ENCODE assay signal across 8 cellular contexts in the genomic region with DNA sequence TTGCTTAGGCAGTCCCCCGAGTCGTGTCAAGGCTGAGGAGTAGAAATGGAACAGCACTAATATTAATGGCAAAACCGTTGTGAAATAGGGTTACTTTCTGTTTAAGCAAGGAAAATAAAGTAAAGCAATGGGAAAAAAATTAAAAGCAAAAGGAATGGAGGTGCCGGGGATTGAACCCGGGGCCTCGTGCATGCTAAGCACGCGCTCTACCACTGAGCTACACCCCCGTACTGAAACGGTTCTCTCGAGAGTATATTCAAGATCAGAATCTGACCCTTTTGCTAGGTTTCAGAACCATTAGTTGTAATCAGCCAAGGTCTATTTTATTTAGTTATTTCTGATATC.
DNase-seq lines count a peak whose midpoint lies in the region; ATAC-seq and TF ChIP-seq lines count a peak whose summit lies in the region.

No MANE protein-coding gene starts in this region.

- H3F3A ChIP-seq in MM.1S (ENCODE audit: insufficient read depth, low read length) (peaks cover 8% of the 10 kb centered on the region), SU-DHL-6 (ENCODE audit: insufficient read depth) (peaks cover 15% of the 10 kb centered on the region)

- H3K36me3 ChIP-seq in MM.1S (replicated peaks; ENCODE audit: insufficient read depth, low read length) (no peaks in the 10 kb centered on the region), SU-DHL-6 (ENCODE audit: low read length) (no peaks in the 10 kb centered on the region), aorta (ENCODE audit: control insufficient read depth in 1 of 2, insufficient read depth in 2 of 2, low read length in 1 of 2) (no peaks in the 10 kb centered on the region)

- H3K79me2 ChIP-seq in MM.1S (ENCODE audit: low read length) (no peaks in the 10 kb centered on the region), SU-DHL-6 (ENCODE audit: insufficient read depth, low read length) (no peaks in the 10 kb centered on the region)

- peaks cover 26% of the 10 kb centered on the region for H3K27me3 Mint-ChIP-seq in progenitor cell of endocrine pancreas

- H3K9me3 ChIP-seq in MM.1S (replicated peaks; ENCODE audit: insufficient read depth, low read length): no peaks in the 10 kb centered on the region
- no peaks in the 10 kb centered on the region for H3K9me3 ChIP-seq in SU-DHL-6 (ENCODE audit: insufficient read depth, low read length)
- no peaks in the 10 kb centered on the region for H3K9me3 ChIP-seq in aorta (ENCODE audit: control insufficient read depth, low read length)

- intact Hi-C loops in left cardiac atrium (cut with DNase I): loop anchor here (5.0 to 10.0 kb wide), 6 partner anchors 59 to 754 kb away; no protein-coding TSS in a partner anchor
- intact Hi-C loops in aorta (cut with DNase I): loop anchor here (2.0 to 10.0 kb wide), 3 partner anchors 103 to 179 kb away; no protein-coding TSS in a partner anchor

- peak overlapping the region; percentile 94 for H3K4me3 Mint-ChIP-seq in progenitor cell of endocrine pancreas (ENCODE audit: low read depth)

- no peak for TF ChIP-seq CTCF in MM.1S (IDR thresholded peaks at IDR 0.05; ENCODE audit: low read length)
- TF ChIP-seq CTCF in SU-DHL-6 (IDR thresholded peaks at IDR 0.05; ENCODE audit: insufficient read depth, low read length, poor library complexity, severe bottlenecking): no peak
- TF ChIP-seq CTCF in progenitor cell of endocrine pancreas (IDR thresholded peaks at IDR 0.05; ENCODE audit: unreplicated experiment): no peak

- no peaks in the 10 kb centered on the region for H3K36me3 Mint-ChIP-seq in progenitor cell of endocrine pancreas (ENCODE audit: insufficient read depth)

- peak overlapping the region; percentile 82 for H3K4me3 ChIP-seq in MM.1S (ENCODE audit: low read length)
- peak overlapping the region; percentile 72 for H3K4me3 ChIP-seq in SU-DHL-6 (ENCODE audit: insufficient read depth, low read length, poor library complexity, severe bottlenecking)
- H3K4me3 ChIP-seq in aorta (ENCODE audit: low read length in 2 of 2): peak overlapping the region; percentile 54 to 61

- H3K27ac ChIP-seq in MM.1S (ENCODE audit: low read length) (peak overlapping the region; percentile 57; the same call in 1 of the 2 replicates), SU-DHL-6 (ENCODE audit: low read depth, low read length) (peak overlapping the region; percentile 60), aorta (ENCODE audit: low read depth in 1 of 2, low read length in 2 of 2) (no peak overlapping the region)

- no peaks in the 10 kb centered on the region for H4K20me1 ChIP-seq in MM.1S (ENCODE audit: insufficient read depth, low read length)
- H4K20me1 ChIP-seq in SU-DHL-6 (ENCODE audit: low read depth, low read length): no peaks in the 10 kb centered on the region

- H3K4me1 ChIP-seq in MM.1S (ENCODE audit: low read length): no peaks in the 10 kb centered on the region
- H3K4me1 ChIP-seq in aorta (ENCODE audit: control insufficient read depth in 1 of 2, insufficient read depth in 2 of 2, low read length in 2 of 2): no peaks in the 10 kb centered on the region

- H2AFZ ChIP-seq in MM.1S (ENCODE audit: low read length) (peak overlapping the region; percentile 86), SU-DHL-6 (ENCODE audit: low read depth, low read length, severe bottlenecking) (peak overlapping the region; percentile 93)

- DNase-seq in DMS79 treated with DMSO at 0.1 percent for 48 hours (lab: John Stamatoyannopoulos, UW) (peak; percentile 93), GOT3 (lab: John Stamatoyannopoulos, UW) (peak; percentile 44), MM.1S (peak; percentile 79), left cardiac atrium (peak; percentile 45), progenitor cell of endocrine pancreas (ENCODE audit: low spot score, unreplicated experiment) (peak; percentile 61), aorta (peak; percentile 54 to 77)
- peak; percentile 38 for DNase-seq in activated naive CD8-positive, alpha-beta T cell treated with anti-CD3 and anti-CD28 coated beads, Interleukin-2, amount 50 U/mL, for 16 hours (ENCODE audit: low read depth, low spot score)

- H3K9ac ChIP-seq in MM.1S (ENCODE audit: low read length) (peak overlapping the region; percentile 54; the same call in 1 of the 2 replicates), SU-DHL-6 (ENCODE audit: low read length) (peak overlapping the region; percentile 62)

- peaks cover 7% of the 10 kb centered on the region for H3K4me1 Mint-ChIP-seq in progenitor cell of endocrine pancreas (ENCODE audit: low read depth)

- H3K4me2 ChIP-seq in MM.1S (ENCODE audit: low read depth, low read length) (peak overlapping the region; percentile 85), SU-DHL-6 (ENCODE audit: low read depth, low read length, poor library complexity, severe bottlenecking) (peak overlapping the region; percentile 77)

- H3K9me3 Mint-ChIP-seq in progenitor cell of endocrine pancreas (ENCODE audit: low read depth): no peaks in the 10 kb centered on the region

- peaks cover 10% of the 10 kb centered on the region for H3K27me3 ChIP-seq in MM.1S (replicated peaks; ENCODE audit: insufficient read depth, low read length)
- 0 out of 2 replicates have a peak, but pooled peaks cover 4% of the 10 kb centered on the region for H3K27me3 ChIP-seq in SU-DHL-6 (ENCODE audit: low read length)
- H3K27me3 ChIP-seq in aorta (ENCODE audit: control insufficient read depth in 1 of 2, insufficient read depth in 2 of 2, low read length in 1 of 2): no peaks in the 10 kb centered on the region

- H3K27ac Mint-ChIP-seq in progenitor cell of endocrine pancreas: peak overlapping the region; percentile 98

- H3K9me2 ChIP-seq in MM.1S (replicated peaks; ENCODE audit: insufficient read depth, low read length) (no peaks in the 10 kb centered on the region), SU-DHL-6 (replicated peaks; ENCODE audit: insufficient read depth, low read length) (no peaks in the 10 kb centered on the region)

- WGBS in aorta, 2 donors: 1 to 2% methylated on average over 11 of the region's 11 CpGs

- ATAC-seq in left cardiac atrium (peak; percentile 91 to 95), aorta (ENCODE audit: low FRiP score) (peak; percentile 95)

Comparison
In these comparisons a context has a peak if more than half of its experiments do, and no peak if none do; other contexts are left out.
1. DNase-seq: peak in every context shown above with its lines; median percentile 93 in DMS79 treated with DMSO at 0.1 percent for 48 hours; 79 in MM.1S; 66 in aorta; 61 in progenitor cell of endocrine pancreas; 45 in left cardiac atrium; 44 in GOT3; 38 in activated naive CD8-positive, alpha-beta T cell treated with anti-CD3 and anti-CD28 coated beads, Interleukin-2, amount 50 U/mL, for 16 hours.
2. H3K27ac ChIP-seq: peak in MM.1S (single experiment) and SU-DHL-6 (single experiment); none in aorta (0 of 2).
3. Peak in every context shown above with its lines, with median percentiles within 50 percentile points of each other: H3K4me3 ChIP-seq.